In the genomic region with DNA sequence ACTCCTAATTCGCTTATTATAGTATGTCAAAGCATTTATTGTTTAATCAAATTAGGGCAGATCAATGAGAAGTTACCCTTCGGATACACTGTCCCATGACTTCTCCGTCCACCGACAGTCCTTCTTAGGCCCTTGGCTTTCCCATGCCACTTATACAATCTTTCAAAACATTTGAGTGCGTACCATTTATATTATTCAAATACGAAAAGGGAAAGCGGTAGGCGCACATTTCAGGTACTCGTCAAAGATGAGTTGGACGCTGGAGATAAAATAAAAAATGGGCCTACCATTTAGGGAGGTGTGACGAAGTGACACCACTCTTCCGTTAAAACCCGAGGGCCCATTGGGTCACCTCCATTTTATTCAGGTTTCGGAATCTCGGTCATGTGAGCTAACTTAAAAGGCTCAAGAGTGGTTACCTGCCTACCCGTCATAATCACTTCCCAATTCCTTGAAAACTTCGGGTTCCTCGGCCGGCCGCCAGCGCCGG, we compare ENCODE assay signal across 8 cellular contexts. TPM values are rescaled to one million over a fixed set of nuclear protein-coding genes. Genes with fewer than 3 reads are reported as not detected.
DNase-seq lines count a peak whose midpoint lies in the region; ATAC-seq and TF ChIP-seq lines count a peak whose summit lies in the region.

No MANE protein-coding gene starts in this region.

- H3K4me3 ChIP-seq in GM08714 (ENCODE audit: low read length), result peak overlapping the region; percentile 79
- H3K4me3 ChIP-seq in HCT116 (replicated peaks in 1 of 2; ENCODE audit: low read depth in 1 of 2, low read length in 2 of 2), result peak overlapping the region; percentile 67 to 82
- H3K4me3 ChIP-seq in Panc1 (ENCODE audit: low read depth in 2 of 2, low read length in 2 of 2), result peak overlapping the region; percentile 65 to 94
- peak overlapping the region; percentile 75 for H3K4me3 ChIP-seq in fibroblast of mammary gland (ENCODE audit: control insufficient read depth, low read depth, low read length)
- H3K4me3 ChIP-seq in prostate gland, result peak overlapping the region; percentile 71 to 77

- H3K9me3 ChIP-seq in HCT116 (ENCODE audit: control insufficient read depth in 1 of 2, insufficient read depth in 1 of 2, low read depth in 1 of 2, low read length in 2 of 2), result no peaks in the 10 kb centered on the region
- no peaks in the 10 kb centered on the region for H3K9me3 ChIP-seq in Panc1 (ENCODE audit: control insufficient read depth, insufficient read depth, low read depth, low read length)
- H3K9me3 ChIP-seq in prostate gland, result no peaks in the 10 kb centered on the region

- ATAC-seq in HCT116 (peak; percentile 13), Panc1 (peak; percentile 47)

- H3K36me3 ChIP-seq in HCT116 (ENCODE audit: control insufficient read depth in 1 of 2, insufficient read depth in 2 of 2, low read length in 2 of 2) (no peaks in the 10 kb centered on the region), Panc1 (ENCODE audit: control insufficient read depth, insufficient read depth, low read length) (no peaks in the 10 kb centered on the region), prostate gland (no peaks in the 10 kb centered on the region)

- intact Hi-C loops in HCT116 (cut with micrococcal nuclease), result loop anchor here (2.0 kb wide), 1 partner anchor 34 kb away; a partner anchor contains a TSS
- intact Hi-C loops in Panc1 (cut with micrococcal nuclease; ENCODE audit: unreplicated experiment), result no loop called here
- intact Hi-C loops in prostate gland (cut with DNase I), result no loop called here

- CTCF ChIA-PET in HCT116 (lab: Charles Lee), result no interaction called here
- CTCF ChIA-PET in Panc1 (lab: Charles Lee), result no interaction called here

- peak overlapping the region; percentile 80 for H3K9ac ChIP-seq in HCT116 (ENCODE audit: low read length)

- peak overlapping the region; percentile 84 for H3K4me2 ChIP-seq in HCT116 (ENCODE audit: low read length)

- H3K27ac ChIP-seq in HCT116 (ENCODE audit: low read depth, low read length), result peak overlapping the region; percentile 78
- peak overlapping the region; percentile 85 for H3K27ac ChIP-seq in Panc1 (ENCODE audit: low read length)
- peak overlapping the region; percentile 91 to 92 for H3K27ac ChIP-seq in prostate gland

- TF ChIP-seq POLR2A in HCT116 (IDR thresholded peaks at IDR 0.05; ENCODE audit: borderline replicate concordance, extremely low read depth, insufficient read depth, insufficient read length) (no peak), prostate gland (IDR thresholded peaks at IDR 0.05) (no peak)

- TF ChIP-seq RAD21 in HCT116 (IDR thresholded peaks at IDR 0.05; ENCODE audit: low read depth), result no peak

- TF ChIP-seq CTCF in HCT116 (IDR thresholded peaks at IDR 0.05 in 2 of 3, conservative IDR thresholded peaks at IDR 0.05 in 1 of 3; ENCODE audit: borderline replicate concordance in 1 of 3, insufficient read depth in 1 of 3, low read depth in 2 of 3, low read length in 2 of 3), result no peak
- no peak for TF ChIP-seq CTCF in Panc1 (IDR thresholded peaks at IDR 0.05)
- no peak for TF ChIP-seq CTCF in fibroblast of mammary gland (conservative IDR thresholded peaks at IDR 0.05; ENCODE audit: control insufficient read depth, insufficient read depth, low read depth, low read length)
- TF ChIP-seq CTCF in prostate gland (IDR thresholded peaks at IDR 0.05), result no peak

- no peaks in the 10 kb centered on the region for H3K9me2 ChIP-seq in HCT116 (ENCODE audit: insufficient read depth)

- no peaks in the 10 kb centered on the region for H4K20me1 ChIP-seq in HCT116 (ENCODE audit: insufficient read depth)

- peak overlapping the region; percentile 67 for H2AFZ ChIP-seq in HCT116 (ENCODE audit: low read depth, low read length, poor library complexity, severe bottlenecking)

- no peaks in the 10 kb centered on the region for H3K27me3 ChIP-seq in HCT116 (ENCODE audit: insufficient read depth, low read length)
- H3K27me3 ChIP-seq in Panc1 (ENCODE audit: control insufficient read depth, insufficient read depth, low read length), result no peaks in the 10 kb centered on the region
- H3K27me3 ChIP-seq in prostate gland (replicated peaks; ENCODE audit: insufficient read depth), result no peaks in the 10 kb centered on the region

- WGBS in prostate gland, result 24% methylated on average over 22 of the region's 22 CpGs

- POLR2A ChIA-PET in HCT116 (lab: Charles Lee) (interaction anchor here (0.9 to 1.7 kb wide), 2 partner anchors 29 to 33 kb away, joined by 3 to 6 read pairs; a partner anchor contains a TSS), Panc1 (lab: Charles Lee) (interaction anchor here (0.6 to 0.7 kb wide), 3 partner anchors 23 to 1847 kb away, joined by 3 to 6 read pairs (median 5); a partner anchor contains a TSS)

- RAD21 ChIA-PET in HCT116 (lab: Charles Lee; ENCODE audit: low non-redundant PET in 1 of 2, low total read pairs in 2 of 2, uncharacterized antibody in 2 of 2, unreplicated experiment in 2 of 2), result no interaction called here

- TSS peak; percentile 99 for BruUV-seq in HCT116 (replicated peaks; lab: Mats Ljungman, UMichigan)
- BruUV-seq in Panc1 (replicated peaks; lab: Mats Ljungman, UMichigan), result TSS peak; percentile 97

- DNase-seq in HCT116 (ENCODE audit: low read depth, low spot score) (no peak), Panc1 (ENCODE audit: low read depth, low spot score) (no peak), fibroblast of mammary gland (ENCODE audit: low read depth) (no peak), prostate gland (ENCODE audit: low spot score) (no peak), NCI-H345 treated with DMSO at 0.1 percent for 48 hours (lab: John Stamatoyannopoulos, UW; ENCODE audit: unreplicated experiment) (no peak), islet precursor cell (no peak), DMS 273 treated with DMSO at 0.1 percent for 48 hours (lab: John Stamatoyannopoulos, UW) (no peak)

- no peaks in the 10 kb centered on the region; the same call in 1 of the 2 replicates for H3K79me2 ChIP-seq in HCT116 (ENCODE audit: insufficient read depth, low read length)

- in situ Hi-C loops in Panc1 (cut with HindIII; ENCODE audit: low pct_unique_long_range_greater_than_20kb, low sequenced_read_pairs), result no loop called here

- H3K4me1 ChIP-seq in HCT116 (ENCODE audit: control insufficient read depth in 1 of 2, insufficient read depth in 2 of 2, low read length in 2 of 2), result peaks cover 5 to 21% of the 10 kb centered on the region in 2 experiments
- peaks cover 14% of the 10 kb centered on the region for H3K4me1 ChIP-seq in Panc1 (ENCODE audit: control insufficient read depth, insufficient read depth, low read length)
- peaks cover 5% of the 10 kb centered on the region for H3K4me1 ChIP-seq in prostate gland (replicated peaks)

TF ChIP-seq in HCT116, 20 proteins besides CTCF, POLR2A, EP300 and RAD21:
- TF ChIP-seq EZH2 (IDR thresholded peaks at IDR 0.05) (no peak), ZFX (IDR thresholded peaks at IDR 0.05) (peak; percentile 56; the same call in 1 of the 2 replicates), CBX3 (IDR thresholded peaks at IDR 0.05; ENCODE audit: low read depth) (0 out of 2 replicates have a peak, but pooled peaks have one; percentile 50), FOSL1 (IDR thresholded peaks at IDR 0.05; ENCODE audit: low read depth) (no peak), ELF1 (IDR thresholded peaks at IDR 0.05; ENCODE audit: borderline replicate concordance, low read depth) (no peak), JUND (IDR thresholded peaks at IDR 0.05) (no peak), YY1 (IDR thresholded peaks at IDR 0.05; ENCODE audit: extremely low read depth, insufficient replicate concordance, low read depth, low read length) (no peak), SIN3A (IDR thresholded peaks at IDR 0.05; ENCODE audit: low read depth) (no peak), POLR2AphosphoS5 (IDR thresholded peaks at IDR 0.05; ENCODE audit: low read depth, low read length) (no peak)
- TF ChIP-seq, protein P1, sequence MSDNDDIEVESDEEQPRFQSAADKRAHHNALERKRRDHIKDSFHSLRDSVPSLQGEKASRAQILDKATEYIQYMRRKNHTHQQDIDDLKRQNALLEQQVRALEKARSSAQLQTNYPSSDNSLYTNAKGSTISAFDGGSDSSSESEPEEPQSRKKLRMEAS (IDR thresholded peaks at IDR 0.05), result no peak
- TF ChIP-seq, protein P2, sequence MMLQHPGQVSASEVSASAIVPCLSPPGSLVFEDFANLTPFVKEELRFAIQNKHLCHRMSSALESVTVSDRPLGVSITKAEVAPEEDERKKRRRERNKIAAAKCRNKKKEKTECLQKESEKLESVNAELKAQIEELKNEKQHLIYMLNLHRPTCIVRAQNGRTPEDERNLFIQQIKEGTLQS (IDR thresholded peaks at IDR 0.05), result no peak
- TF ChIP-seq, protein P3, sequence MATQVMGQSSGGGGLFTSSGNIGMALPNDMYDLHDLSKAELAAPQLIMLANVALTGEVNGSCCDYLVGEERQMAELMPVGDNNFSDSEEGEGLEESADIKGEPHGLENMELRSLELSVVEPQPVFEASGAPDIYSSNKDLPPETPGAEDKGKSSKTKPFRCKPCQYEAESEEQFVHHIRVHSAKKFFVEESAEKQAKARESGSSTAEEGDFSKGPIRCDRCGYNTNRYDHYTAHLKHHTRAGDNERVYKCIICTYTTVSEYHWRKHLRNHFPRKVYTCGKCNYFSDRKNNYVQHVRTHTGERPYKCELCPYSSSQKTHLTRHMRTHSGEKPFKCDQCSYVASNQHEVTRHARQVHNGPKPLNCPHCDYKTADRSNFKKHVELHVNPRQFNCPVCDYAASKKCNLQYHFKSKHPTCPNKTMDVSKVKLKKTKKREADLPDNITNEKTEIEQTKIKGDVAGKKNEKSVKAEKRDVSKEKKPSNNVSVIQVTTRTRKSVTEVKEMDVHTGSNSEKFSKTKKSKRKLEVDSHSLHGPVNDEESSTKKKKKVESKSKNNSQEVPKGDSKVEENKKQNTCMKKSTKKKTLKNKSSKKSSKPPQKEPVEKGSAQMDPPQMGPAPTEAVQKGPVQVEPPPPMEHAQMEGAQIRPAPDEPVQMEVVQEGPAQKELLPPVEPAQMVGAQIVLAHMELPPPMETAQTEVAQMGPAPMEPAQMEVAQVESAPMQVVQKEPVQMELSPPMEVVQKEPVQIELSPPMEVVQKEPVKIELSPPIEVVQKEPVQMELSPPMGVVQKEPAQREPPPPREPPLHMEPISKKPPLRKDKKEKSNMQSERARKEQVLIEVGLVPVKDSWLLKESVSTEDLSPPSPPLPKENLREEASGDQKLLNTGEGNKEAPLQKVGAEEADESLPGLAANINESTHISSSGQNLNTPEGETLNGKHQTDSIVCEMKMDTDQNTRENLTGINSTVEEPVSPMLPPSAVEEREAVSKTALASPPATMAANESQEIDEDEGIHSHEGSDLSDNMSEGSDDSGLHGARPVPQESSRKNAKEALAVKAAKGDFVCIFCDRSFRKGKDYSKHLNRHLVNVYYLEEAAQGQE (IDR thresholded peaks at IDR 0.05; ENCODE audit: low read depth), result no peak

RNA-seq across cellular contexts. Expression of a gene that starts 0.5 kb away (rescaled TPM):
- 4.9 TPM for total RNA-seq in HCT116 (2021; ENCODE audit: unreplicated experiment)
- 1.1 and 2.4 TPM in 2 replicates for polyA plus RNA-seq in HCT116 (2012)
- 12.4 TPM for total RNA-seq in Panc1 (2021; ENCODE audit: unreplicated experiment)
- 4.5 TPM for polyA plus RNA-seq in Panc1 (2012; ENCODE audit: insufficient read length)
- total RNA-seq in prostate gland, result 1 to 10 TPM; 3.5 TPM

RNA-seq across cellular contexts. Expression of a gene that starts 33.5 kb away (rescaled TPM):
- total RNA-seq in HCT116 (2021; ENCODE audit: unreplicated experiment) (111 TPM), Panc1 (2021; ENCODE audit: unreplicated experiment) (223 TPM), prostate gland (10 to 100 TPM; 93.3 to 93.6 TPM)
- polyA plus RNA-seq in HCT116 (2012), result 59.5 and 84.4 TPM in 2 replicates
- 276 TPM for polyA plus RNA-seq in Panc1 (2012; ENCODE audit: insufficient read length)
